In genomic region chr17:64229815-64230550, GRCh38 we compare ENCODE assay signal across 1 cellular context.
TF ChIP-seq lines count a peak whose summit lies in the region.

No MANE protein-coding gene starts in this region.

TF ChIP-seq in HEK293, 187 proteins besides CTCF, POLR2A, EP300 and RAD21:
- TF ChIP-seq ZNF513 (tag by site-specific recombination; IDR thresholded peaks at IDR 0.05) (no peak), ZBTB49 (tag by site-specific recombination; IDR thresholded peaks at IDR 0.05; ENCODE audit: low read depth) (peak; percentile 91)
